In the genomic region with DNA sequence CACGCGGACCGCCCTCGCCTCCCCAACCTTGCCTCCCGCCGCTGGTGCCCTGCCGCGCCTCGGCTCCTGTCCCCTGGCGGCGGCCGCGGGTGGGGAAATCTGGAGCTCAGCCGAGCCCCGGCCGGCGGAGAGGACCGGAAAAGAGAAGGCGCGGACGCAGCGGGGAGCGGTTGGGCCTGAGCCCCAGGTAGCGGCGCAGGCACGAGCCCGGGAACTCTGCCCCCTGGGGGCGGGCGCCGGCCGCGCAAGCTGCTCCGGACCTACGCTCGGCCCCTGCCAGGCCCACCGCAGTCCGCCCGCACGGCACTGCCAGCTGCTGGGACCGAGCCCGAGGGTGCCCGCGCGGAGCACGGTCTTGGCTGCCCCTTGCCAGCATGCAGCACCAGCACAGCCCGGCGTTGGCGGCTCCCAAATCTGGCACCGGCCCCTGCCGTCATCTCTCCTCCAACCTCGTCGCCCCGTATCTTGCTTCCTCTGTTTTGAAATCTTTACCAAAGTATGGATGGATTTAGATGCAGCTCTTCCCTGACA, we compare ENCODE assay signal across 8 cellular contexts. TPM values are rescaled to one million over a fixed set of nuclear protein-coding genes. Genes with fewer than 3 reads are reported as not detected.
DNase-seq lines count a peak whose midpoint lies in the region; ATAC-seq and TF ChIP-seq lines count a peak whose summit lies in the region.

Gene PRSS12, minus strand, starts transcription at position 161 of the 531 bp plus-strand sequence. CDS start 283 bp downstream, outside the sequence.

- TF ChIP-seq CTCF in BE2C (IDR thresholded peaks at IDR 0.05; ENCODE audit: low read depth, low read length) (peak; percentile 64), esophagus muscularis mucosa (IDR thresholded peaks at IDR 0.05) (peak; percentile 50 to 78 (median 62)), stomach (IDR thresholded peaks at IDR 0.05) (peak in 5 of 7 experiments; percentile 18 to 85 (median 61))

- peaks cover 12 to 17% (median 16%) of the 10 kb centered on the region in 3 donors for H3K4me1 Mint-ChIP-seq in naive B cell

- peaks cover 65 to 76% (median 76%) of the 10 kb centered on the region in 3 donors for H3K27me3 Mint-ChIP-seq in naive B cell

- H3K27ac ChIP-seq in esophagus muscularis mucosa (replicated peaks in 1 of 4) (no peak within 1 kb of the TSS), stomach (peak within 1 kb of the TSS; percentile 52 to 93 (median 77))

- H3K9me3 ChIP-seq in BE2C, result no peaks in the 10 kb centered on the region
- H3K9me3 ChIP-seq in esophagus muscularis mucosa, result no peaks in the 10 kb centered on the region
- H3K9me3 ChIP-seq in stomach, result no peaks in the 10 kb centered on the region

- ATAC-seq in GM19035 (IDR thresholded peaks at IDR 0.05; ENCODE audit: unreplicated experiment) (peak; percentile 99), HG03139 (IDR thresholded peaks at IDR 0.05; ENCODE audit: unreplicated experiment) (peak; percentile 99), naive B cell (ENCODE audit: low read depth in 2 of 2) (peak; percentile 84 to 85)

- H3K4me1 ChIP-seq in BE2C, result no peaks in the 10 kb centered on the region; the same call in 1 of the 2 replicates
- peaks cover 5 to 20% (median 18%) of the 10 kb centered on the region in 4 donors for H3K4me1 ChIP-seq in esophagus muscularis mucosa
- H3K4me1 ChIP-seq in stomach, result peaks cover 14 to 24% (median 21%) of the 10 kb centered on the region in 4 donors

- peaks cover 0 to 8% of the 10 kb centered on the region in 2 donors for H3K36me3 Mint-ChIP-seq in naive B cell

- peak within 1 kb of the TSS; percentile 63 to 90 (median 84) for H3K4me3 Mint-ChIP-seq in naive B cell

- intact Hi-C loops in esophagus muscularis mucosa (cut with DNase I), result loop anchor here (5.0 kb wide), 1 partner anchor 71 kb away; no protein-coding TSS in a partner anchor
- intact Hi-C loops in stomach (cut with DNase I; ENCODE audit: low total_unique reads), result loop anchor here (5.0 kb wide), 1 partner anchor 71 kb away; no protein-coding TSS in a partner anchor

- TF ChIP-seq POLR2A in esophagus muscularis mucosa (IDR thresholded peaks at IDR 0.05; ENCODE audit: low read depth) (no peak), stomach (IDR thresholded peaks at IDR 0.05) (no peak)

- peak within 1 kb of the TSS in 1 of 6 donors; percentile 63 for H3K27ac Mint-ChIP-seq in naive B cell

- 3% methylated on average over 15 of the region's 53 CpGs for WGBS in esophagus muscularis mucosa
- WGBS in stomach, 5 donors, result 0 to 3% (median 1%) methylated on average over 15 to 53 of the region's 53 CpGs

- H3K4me3 ChIP-seq in BE2C (ENCODE audit: low read depth, low read length) (peak within 1 kb of the TSS; percentile 78), esophagus muscularis mucosa (peak within 1 kb of the TSS; percentile 52 to 67 (median 55)), stomach (peak within 1 kb of the TSS; percentile 58 to 67 (median 60))

- H3K9me3 Mint-ChIP-seq in naive B cell, result peaks cover 0 to 2% (median 0%) of the 10 kb centered on the region in 7 donors

- H3K27me3 ChIP-seq in BE2C (no peaks in the 10 kb centered on the region), esophagus muscularis mucosa (peaks cover 0 to 62% (median 33%) of the 10 kb centered on the region in 4 donors), stomach (peaks cover 0 to 62% (median 26%) of the 10 kb centered on the region in 3 donors)

- TF ChIP-seq EP300 in esophagus muscularis mucosa (IDR thresholded peaks at IDR 0.05) (no peak), stomach (IDR thresholded peaks at IDR 0.05) (no peak)

- DNase-seq in BE2C (peak; percentile 95), NCI-H748 treated with DMSO at 0.1 percent for 48 hours (lab: John Stamatoyannopoulos, UW) (peak; percentile 43), activated T-cell treated with anti-CD3 and anti-CD28 coated beads for 24 hours (ENCODE audit: low read depth) (peak; percentile 18), esophagus muscularis mucosa (ENCODE audit: extremely low spot score) (no peak), naive B cell (peak; percentile 39), stomach (peak; percentile 77)

- no peaks in the 10 kb centered on the region for H3K36me3 ChIP-seq in BE2C
- H3K36me3 ChIP-seq in esophagus muscularis mucosa, result no peaks in the 10 kb centered on the region
- H3K36me3 ChIP-seq in stomach, result no peaks in the 10 kb centered on the region

RNA-seq across cellular contexts. Expression of gene PRSS12, which starts in this region (rescaled TPM):
- 22.6 TPM for polyA plus RNA-seq in BE2C (2012; ENCODE audit: insufficient read depth, insufficient read length, low read depth)
- total RNA-seq in esophagus muscularis mucosa, result 1 to 10 TPM in 1 of 4 donors, under 1 TPM in 3; under 0.01 to 1.4 (median 0.48) TPM
- polyA plus RNA-seq in naive B cell (ENCODE audit: low read depth in 6 of 6), result under 1 TPM in 4 of 6 donors, not detected in 2; 0.05 to 0.16 (median 0.08) TPM
- total RNA-seq in stomach, result 10 to 100 TPM in 3 of 5 donors, 1 to 10 TPM in 1, under 1 TPM in 1; 0.45 to 21.7 (median 14.0) TPM
- polyA plus RNA-seq in stomach, result 10 to 100 TPM in 1 of 3 donors, 1 to 10 TPM in 2; 1.4 to 10.1 (median 3.5) TPM

Comparison
In these comparisons a context has a peak if more than half of its experiments do, and no peak if none do; other contexts are left out.
1. Peak in DNase-seq and ATAC-seq in naive B cell; RNA of the gene not detected or under 1 TPM.
2. H3K27ac ChIP-seq: peak in stomach (5 of 5); none in esophagus muscularis mucosa (0 of 4).
3. Peak in every context shown above with its lines, with median percentiles within 50 percentile points of each other: H3K4me3 ChIP-seq, CTCF ChIP-seq and ATAC-seq.